9 cellular contexts compared by ENCODE assay signal in genomic region chrX:40573763-40574162, GRCh38. TPM values are rescaled to one million over a fixed set of nuclear protein-coding genes. Genes with fewer than 3 reads are reported as not detected.
DNase-seq lines count a peak whose midpoint lies in the region; ATAC-seq and TF ChIP-seq lines count a peak whose summit lies in the region.
"Had no signal": no experiment of that assay in that cellular context is flagged by ENCODE, and none has a peak within 500 bp of the region (broad histone marks: within the 10 kb centered on the region; RNA-seq: fewer than 3 reads in every experiment).

No MANE protein-coding gene starts in this region.

- no TSS peak for BruUV-seq in mammary epithelial cell (replicated peaks; lab: Mats Ljungman, UMichigan)

- intact Hi-C loops in mammary epithelial cell (cut with micrococcal nuclease) = no loop called here
- intact Hi-C loops in posterior vena cava (cut with DNase I) = no loop called here

- H3F3A ChIP-seq in OCI-LY1 (ENCODE audit: insufficient read depth, low read length) = no peaks in the 10 kb centered on the region

- no peaks in the 10 kb centered on the region for H3K9me2 ChIP-seq in OCI-LY1 (ENCODE audit: low read depth, low read length)

- peak; percentile 39 for DNase-seq in activated naive CD4-positive, alpha-beta T cell treated with Interleukin-2 at 50 U/mL for 16 hours
- no peak for DNase-seq in activated naive CD4-positive, alpha-beta T cell (lab: John Stamatoyannopoulos, UW)
- peak; percentile 14 for DNase-seq in mammary epithelial cell
- DNase-seq in stimulated activated CD4-positive, alpha-beta T cell treated with anti-CD3 and anti-CD28 coated beads, Interleukin-4, amount 100 ng/mL, for 24 hours = peak; percentile 24
- no peak for DNase-seq in posterior vena cava (ENCODE audit: low spot score)

- H4K20me1 ChIP-seq in OCI-LY1 (ENCODE audit: insufficient read depth, low read length) = no peaks in the 10 kb centered on the region
- H4K20me1 ChIP-seq in mammary epithelial cell (ENCODE audit: insufficient read depth, low read length) = no peaks in the 10 kb centered on the region

- in situ Hi-C loops in mammary epithelial cell (cut with MboI; ENCODE audit: low sequenced_read_pairs in 2 of 2) = no loop called here

- H2AFZ ChIP-seq in OCI-LY1 (ENCODE audit: low read length) (no peak overlapping the region), mammary epithelial cell (ENCODE audit: low read depth, low read length) (no peak overlapping the region)

- H3K36me3 ChIP-seq in OCI-LY1 (ENCODE audit: insufficient read depth, low read length) (no peaks in the 10 kb centered on the region), mammary epithelial cell (ENCODE audit: insufficient read depth, low read length) (no peaks in the 10 kb centered on the region)

- H3K9me3 ChIP-seq in OCI-LY1 (ENCODE audit: low read length) (no peaks in the 10 kb centered on the region), mammary epithelial cell (replicated peaks; ENCODE audit: insufficient read depth, low read length) (no peaks in the 10 kb centered on the region)

- H3K9ac ChIP-seq in OCI-LY1 (ENCODE audit: low read length) (no peak overlapping the region), mammary epithelial cell (ENCODE audit: insufficient read depth, low read length) (no peak overlapping the region)

- WGBS in mammary epithelial cell (ENCODE audit: low coverage, missing lambda C conversion rate) = 4% methylated on average over 2 of the region's 2 CpGs

- peaks cover 7% of the 10 kb centered on the region for H3K4me1 ChIP-seq in OCI-LY1 (ENCODE audit: insufficient read depth, low read length, severe bottlenecking)
- H3K4me1 ChIP-seq in mammary epithelial cell (ENCODE audit: insufficient read depth, low read length) = no peaks in the 10 kb centered on the region

- H3K79me2 ChIP-seq in OCI-LY1 (ENCODE audit: insufficient read depth, low read length) = no peaks in the 10 kb centered on the region
- no peaks in the 10 kb centered on the region for H3K79me2 ChIP-seq in mammary epithelial cell (ENCODE audit: insufficient read depth, low read length)

- H3K27ac ChIP-seq in OCI-LY1 (ENCODE audit: low read depth, low read length, poor library complexity, severe bottlenecking) = no peak overlapping the region
- no peak overlapping the region for H3K27ac ChIP-seq in mammary epithelial cell (ENCODE audit: insufficient read depth, low read depth, low read length)
- H3K27ac ChIP-seq: skin epidermis had no signal

- H3K4me3 ChIP-seq in OCI-LY1 (ENCODE audit: low read depth, low read length, poor library complexity, severe bottlenecking) (no peak overlapping the region), mammary epithelial cell (replicated peaks in 1 of 3; ENCODE audit: insufficient read depth in 1 of 3, low read depth in 2 of 3, low read length in 3 of 3) (no peak overlapping the region)
- H3K4me3 ChIP-seq: skin epidermis had no signal

- CTCF ChIA-PET in mammary epithelial cell (lab: Charles Lee; ENCODE audit: low non-redundant PET) = interaction anchor here (0.6 kb wide), 1 partner anchor 220 kb away, joined by 18 read pairs; no protein-coding TSS in a partner anchor

- TF ChIP-seq CTCF in OCI-LY1 (IDR thresholded peaks at IDR 0.05; ENCODE audit: low read length) (peak; percentile 75), mammary epithelial cell (conservative IDR thresholded peaks at IDR 0.05 in 1 of 2, IDR thresholded peaks at IDR 0.05 in 1 of 2; ENCODE audit: extremely low read depth in 1 of 2, insufficient read depth in 1 of 2, low read depth in 1 of 2, low read length in 2 of 2) (peak; percentile 84 to 92)

- ATAC-seq in GM21515 (IDR thresholded peaks at IDR 0.05; ENCODE audit: unreplicated experiment) (no peak), HG02678 (IDR thresholded peaks at IDR 0.05; ENCODE audit: unreplicated experiment) (no peak)

- no peak overlapping the region for H3K4me2 ChIP-seq in OCI-LY1 (ENCODE audit: low read length)
- no peak overlapping the region for H3K4me2 ChIP-seq in mammary epithelial cell (ENCODE audit: insufficient read depth, low read depth, low read length)

- dilution Hi-C loops in mammary epithelial cell (cut with HindIII; ENCODE audit: low sequenced_read_pairs) = no loop called here

- no peaks in the 10 kb centered on the region for H3K27me3 ChIP-seq in OCI-LY1 (ENCODE audit: insufficient read depth, low read length)
- no peaks in the 10 kb centered on the region for H3K27me3 ChIP-seq in mammary epithelial cell (ENCODE audit: insufficient read depth, low read length)

RNA-seq across cellular contexts. Expression of gene ATP6AP2, which starts 7.0 kb away (rescaled TPM):
- total RNA-seq in mammary epithelial cell = 100 to 1,000 TPM in 1 of 2 donors, 10 to 100 TPM in 1; 99.4 to 154 TPM
- polyA plus RNA-seq in mammary epithelial cell = 145 TPM
- 63.8 TPM for polyA minus RNA-seq in mammary epithelial cell
- 100 to 1,000 TPM; 107 to 127 TPM for total RNA-seq in posterior vena cava

RNA-seq across cellular contexts. Expression of gene MPC1L, which starts 49.5 kb away (rescaled TPM):
- not detected for total RNA-seq in mammary epithelial cell
- not detected for polyA plus RNA-seq in mammary epithelial cell
- polyA minus RNA-seq in mammary epithelial cell = not detected
- total RNA-seq in posterior vena cava = not detected

Comparison
In these comparisons a context has a peak if more than half of its experiments do, and no peak if none do; other contexts are left out.
1. DNase-seq: peak in activated naive CD4-positive, alpha-beta T cell treated with Interleukin-2 at 50 U/mL for 16 hours (single experiment), mammary epithelial cell (single experiment) and stimulated activated CD4-positive, alpha-beta T cell treated with anti-CD3 and anti-CD28 coated beads, Interleukin-4, amount 100 ng/mL, for 24 hours (single experiment); none in activated naive CD4-positive, alpha-beta T cell (0 of 4) and posterior vena cava (single experiment).